16 cellular contexts compared by ENCODE assay signal in the genomic region with DNA sequence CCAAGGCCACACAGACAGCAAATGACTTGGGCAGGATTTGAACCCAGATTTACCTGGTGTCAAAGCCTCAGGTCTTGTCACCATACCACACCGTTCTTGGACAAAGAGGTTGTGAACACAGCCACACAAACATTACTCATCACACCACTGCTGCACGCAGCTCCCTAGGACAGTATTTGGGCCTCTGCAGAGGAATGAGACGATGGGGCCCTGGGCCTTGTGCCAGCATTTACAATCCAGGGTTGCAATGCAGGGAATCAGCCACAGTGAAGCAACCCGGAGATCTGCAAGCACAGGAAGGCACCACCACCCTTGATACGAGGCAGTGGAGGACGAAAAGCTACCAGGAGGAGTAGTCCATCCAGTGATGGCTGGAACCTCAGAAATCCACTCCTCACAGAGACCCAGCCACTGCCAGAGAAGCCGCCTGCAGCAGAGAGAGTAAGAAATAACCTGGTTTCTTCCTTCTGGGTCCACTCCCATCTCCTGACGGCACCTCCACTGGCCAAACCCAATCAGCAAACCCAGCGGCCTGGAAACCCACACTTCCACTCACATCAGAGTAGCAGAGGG. TPM values are rescaled to one million over a fixed set of nuclear protein-coding genes. Genes with fewer than 3 reads are reported as not detected.
DNase-seq lines count a peak whose midpoint lies in the region; ATAC-seq, FAIRE-seq and TF ChIP-seq lines count a peak whose summit lies in the region.
"Had no signal": no experiment of that assay in that cellular context is flagged by ENCODE, and none has a peak within 500 bp of the region (broad histone marks: within the 10 kb centered on the region; RNA-seq: fewer than 3 reads in every experiment).

No MANE protein-coding gene starts in this region.

- H3K9me3 Mint-ChIP-seq in HFFc6: no peaks in the 10 kb centered on the region
- H3K9me3 Mint-ChIP-seq in effector memory CD8-positive, alpha-beta T cell: no peaks in the 10 kb centered on the region
- H3K9me3 Mint-ChIP-seq: activated B cell treated with CpG ODN at 0.5 μM for 24 hours; activated T-cell treated with anti-CD3 and anti-CD28 coated beads, Interleukin-2, amount 50 U/mL, for 72 hours; CD4-positive, CD25-positive, alpha-beta regulatory T cell had no signal

- H3K9me3 ChIP-seq in keratinocyte (ENCODE audit: control insufficient read depth, low read depth, low read length): no peaks in the 10 kb centered on the region

- H3K9ac ChIP-seq in keratinocyte (ENCODE audit: control insufficient read depth, extremely low read depth, insufficient read depth, low read length): no peak overlapping the region

- TF ChIP-seq CTCF in AG04449 (IDR thresholded peaks at IDR 0.05; ENCODE audit: insufficient read depth, low read length, missing control alignments) (no peak), HFFc6 (IDR thresholded peaks at IDR 0.05) (no peak), keratinocyte (optimal IDR thresholded peaks at IDR 0.05 in 1 of 3, IDR thresholded peaks at IDR 0.05 in 1 of 3, conservative IDR thresholded peaks at IDR 0.05 in 1 of 3; ENCODE audit: extremely low read depth in 1 of 3, insufficient read depth in 2 of 3, low read length in 3 of 3) (no peak)

- POLR2A ChIA-PET in AG04449 (lab: Yijun Ruan, JAX): interaction anchor here (0.6 kb wide), 1 partner anchor 283 kb away, joined by 3 read pairs; no protein-coding TSS in a partner anchor

- H3K9me1 ChIP-seq in keratinocyte (ENCODE audit: control insufficient read depth, extremely low read depth, insufficient read depth, low read length): peaks cover 2% of the 10 kb centered on the region

- peaks cover 41% of the 10 kb centered on the region for H3K4me1 Mint-ChIP-seq in HFFc6 (ENCODE audit: low read depth)
- peaks cover 9 to 16% of the 10 kb centered on the region in 2 donors for H3K4me1 Mint-ChIP-seq in effector memory CD8-positive, alpha-beta T cell (ENCODE audit: low read depth in 2 of 2)

- FAIRE-seq in keratinocyte (lab: Jason Lieb, UNC): peak; percentile 53
- FAIRE-seq: colon, GM12878 had no signal

- H3K27me3 ChIP-seq in keratinocyte (ENCODE audit: control insufficient read depth, extremely low read depth, insufficient read depth, low read length): no peaks in the 10 kb centered on the region

- H3K4me3 ChIP-seq in AG04449 (ENCODE audit: low read depth, low read length) (peak overlapping the region; percentile 23), keratinocyte (ENCODE audit: control insufficient read depth in 2 of 3, extremely low read depth in 1 of 3, insufficient read depth in 2 of 3, low read depth in 1 of 3, low read length in 3 of 3) (no peak overlapping the region)
- H3K4me3 ChIP-seq: GM12878 had no signal

- peaks cover 8% of the 10 kb centered on the region for H3K79me2 ChIP-seq in keratinocyte (ENCODE audit: control insufficient read depth, insufficient read depth, low read length)

- no peak overlapping the region for H3K4me2 ChIP-seq in keratinocyte (ENCODE audit: control insufficient read depth, extremely low read depth, insufficient read depth, low read depth, low read length)

- CTCF ChIA-PET in AG04449 (lab: Yijun Ruan, JAX): interaction anchor here (0.7 to 2.1 kb wide), 4 partner anchors 46 to 286 kb away, joined by 3 to 12 read pairs (median 4); no protein-coding TSS in a partner anchor

- H4K20me1 ChIP-seq in keratinocyte (ENCODE audit: control insufficient read depth, extremely low read depth, insufficient read depth, low read length): no peaks in the 10 kb centered on the region

- H3K27ac ChIP-seq in keratinocyte (ENCODE audit: control insufficient read depth, insufficient read depth, low read length): no peak overlapping the region

- peaks cover under 1% of the 10 kb centered on the region for H3K27me3 Mint-ChIP-seq in HFFc6 (ENCODE audit: insufficient read depth)
- peaks cover 55 to 57% of the 10 kb centered on the region in 2 donors for H3K27me3 Mint-ChIP-seq in effector memory CD8-positive, alpha-beta T cell

- H3K4me3 Mint-ChIP-seq in HFFc6: peak overlapping the region; percentile 48; the same call in 1 of the 2 replicates
- H3K4me3 Mint-ChIP-seq in effector memory CD8-positive, alpha-beta T cell: no peak overlapping the region
- H3K4me3 Mint-ChIP-seq: activated B cell treated with CpG ODN at 0.5 μM for 24 hours; activated T-cell treated with anti-CD3 and anti-CD28 coated beads, Interleukin-2, amount 50 U/mL, for 72 hours; CD4-positive, CD25-positive, alpha-beta regulatory T cell had no signal

- H2AFZ ChIP-seq in keratinocyte (ENCODE audit: control insufficient read depth, low read length): no peak overlapping the region

- no peaks in the 10 kb centered on the region for H3K36me3 ChIP-seq in keratinocyte (ENCODE audit: control insufficient read depth in 2 of 2, extremely low read depth in 1 of 2, insufficient read depth in 2 of 2, low read length in 2 of 2)

- no peak for ATAC-seq in HG02852 (IDR thresholded peaks at IDR 0.05; ENCODE audit: unreplicated experiment)
- no peak for ATAC-seq in effector memory CD8-positive, alpha-beta T cell (replicated peaks)
- ATAC-seq: activated T-cell treated with anti-CD3 and anti-CD28 coated beads, Interleukin-2, amount 50 U/mL, for 72 hours; GM12878 had no signal

- peak; percentile 79 for DNase-seq in AG04449 (ENCODE audit: low read depth, low spot score)
- DNase-seq in HFFc6: peak; percentile 79
- DNase-seq in astrocyte of the hippocampus (ENCODE audit: low read depth, low spot score): peak; percentile 82
- DNase-seq in keratinocyte (ENCODE audit: low read depth, low spot score): no peak
- DNase-seq in cortex of kidney (lab: John Stamatoyannopoulos, UW): no peak
- DNase-seq in effector memory CD8-positive, alpha-beta T cell: no peak
- no peak for DNase-seq in NCI-H345 treated with DMSO at 0.1 percent for 48 hours (lab: John Stamatoyannopoulos, UW; ENCODE audit: unreplicated experiment)
- DNase-seq: activated B cell treated with CpG ODN at 0.5 μM for 24 hours; activated T-cell treated with anti-CD3 and anti-CD28 coated beads, Interleukin-2, amount 50 U/mL, for 72 hours; CD4-positive, CD25-positive, alpha-beta regulatory T cell; NCI-H2081 treated with DMSO at 0.1 percent for 48 hours; SHP77; stimulated activated CD8-positive, alpha-beta memory T cell treated with anti-CD3 and anti-CD28 coated beads, Interleukin-4, amount 100 ng/mL, for 48 hours had no signal

- peak overlapping the region; percentile 77 for H3K27ac Mint-ChIP-seq in HFFc6
- H3K27ac Mint-ChIP-seq in effector memory CD8-positive, alpha-beta T cell: no peak overlapping the region
- H3K27ac Mint-ChIP-seq: activated B cell treated with CpG ODN at 0.5 μM for 24 hours; activated T-cell treated with anti-CD3 and anti-CD28 coated beads, Interleukin-2, amount 50 U/mL, for 72 hours; CD4-positive, CD25-positive, alpha-beta regulatory T cell had no signal

- H3K4me1 ChIP-seq in keratinocyte (ENCODE audit: control insufficient read depth, extremely low read depth, insufficient read depth, low read length): peaks cover 13% of the 10 kb centered on the region

- dilution Hi-C loops in keratinocyte (cut with MboI; ENCODE audit: extremely low pct_ligation_motif_present, low sequenced_read_pairs): no loop called here

- peaks cover under 1% of the 10 kb centered on the region for H3K36me3 Mint-ChIP-seq in HFFc6 (ENCODE audit: low read depth)
- H3K36me3 Mint-ChIP-seq in effector memory CD8-positive, alpha-beta T cell (ENCODE audit: insufficient read depth): peaks cover 7% of the 10 kb centered on the region
- H3K36me3 Mint-ChIP-seq: CD4-positive, CD25-positive, alpha-beta regulatory T cell had no signal

RNA-seq across cellular contexts. Expression of a gene that starts 3.7 kb away (rescaled TPM):
- total RNA-seq in HFFc6 (2021; fragmentation: NEBNext Ultra II Directional; extraction: Animal tissue kit (Norgen Biotek cat#: 25700)): 10 to 100 TPM; 47.2 to 59.7 (median 55.3) TPM
- polyA plus RNA-seq in keratinocyte: 9.6 to 15.4 TPM (median 10.4 TPM) in 3 replicates
- polyA plus RNA-seq in keratinocyte (2011; ENCODE audit: low read depth): 30.3 TPM
- 6.1 and 8.8 TPM in 2 replicates for polyA plus RNA-seq in keratinocyte (2011; cell fraction: cytosol; rRNA removed)
- 43.3 and 43.9 TPM in 2 replicates for polyA plus RNA-seq in keratinocyte (2011; cell fraction: nucleus; rRNA removed)
- polyA plus RNA-seq in keratinocyte (2012; ENCODE audit: low replicate concordance): 9.3 and 13.3 TPM in 2 replicates
- polyA minus RNA-seq in keratinocyte: 13.6 to 27.4 TPM (median 21.6 TPM) in 3 replicates
- polyA minus RNA-seq in keratinocyte (2011; cell fraction: cytosol; rRNA and poly(A)+ RNA removed): 10.6 TPM
- 34.3 and 64.2 TPM in 2 replicates for polyA minus RNA-seq in keratinocyte (2011; cell fraction: nucleus; rRNA and poly(A)+ RNA removed)
- polyA plus RNA-seq: CD4-positive, CD25-positive, alpha-beta regulatory T cell had no signal

Comparison
In these comparisons a context has a peak if more than half of its experiments do, and no peak if none do; other contexts are left out.
1. DNase-seq: peak in AG04449 (single experiment), HFFc6 (single experiment) and astrocyte of the hippocampus (single experiment); none in keratinocyte (single experiment), cortex of kidney (single experiment), effector memory CD8-positive, alpha-beta T cell (0 of 3) and NCI-H345 treated with DMSO at 0.1 percent for 48 hours (single experiment).